Comparison of ENCODE assay signal across 22 cellular contexts in genomic region chr22:30337461-30337778, GRCh38. TPM values are rescaled to one million over a fixed set of nuclear protein-coding genes. Genes with fewer than 3 reads are reported as not detected.
DNase-seq lines count a peak whose midpoint lies in the region; ATAC-seq and TF ChIP-seq lines count a peak whose summit lies in the region.
"Had no signal": no experiment of that assay in that cellular context is flagged by ENCODE, and none has a peak within 500 bp of the region (broad histone marks: within the 10 kb centered on the region; RNA-seq: fewer than 3 reads in every experiment).

No MANE protein-coding gene starts in this region.

- H3K27me3 ChIP-seq in left ventricle myocardium inferior (ENCODE audit: low read depth) (no peaks in the 10 kb centered on the region), gastrocnemius medialis (no peaks in the 10 kb centered on the region)
- H3K27me3 ChIP-seq: SJCRH30 had no signal

- no peaks in the 10 kb centered on the region for H3K36me3 Mint-ChIP-seq in natural killer cell

- no peak for DNase-seq in Right ventricle myocardium superior
- DNase-seq in left ventricle myocardium superior: no peak
- no peak for DNase-seq in left ventricle myocardium inferior
- DNase-seq in gastrocnemius medialis: no peak
- DNase-seq in NCI-H226: no peak
- no peak for DNase-seq in natural killer cell
- DNase-seq: EL; GF-D8; GOT3; HCEC 1CT; KG1; NCI-H1092; NCI-H1436; NCI-H187 treated with DMSO at 0.1 percent for 48 hours; NCI-H2227 treated with DMSO at 0.1 percent for 48 hours; NCI-H524; NCI-H774; NK-92 treated with Interleukin-12 subunit alpha and Interleukin-12 subunit beta, amount 100 ng/mL, for 24 hours; SJCRH30 had no signal

- ATAC-seq in Right ventricle myocardium superior (ENCODE audit: poor library complexity): peak; percentile 9
- no peak for ATAC-seq in left ventricle myocardium superior
- peak; percentile 46 to 47 for ATAC-seq in gastrocnemius medialis
- ATAC-seq in natural killer cell: no peak
- ATAC-seq: A549, Panc1 had no signal

- H3K27ac ChIP-seq in left ventricle myocardium inferior (replicated peaks): peak overlapping the region; percentile 69
- H3K27ac ChIP-seq in gastrocnemius medialis: peak overlapping the region in 2 of 4 donors; percentile 55 to 74
- H3K27ac ChIP-seq: A549, SJCRH30 had no signal

- in situ Hi-C loops in gastrocnemius medialis (cut with MboI; ENCODE audit: low sequenced_read_pairs in 4 of 4): no loop called here

- peaks cover 100% of the 10 kb centered on the region for H3K36me3 ChIP-seq in left ventricle myocardium inferior
- peaks cover 6 to 100% of the 10 kb centered on the region in 2 donors for H3K36me3 ChIP-seq in gastrocnemius medialis

- H3K27me3 Mint-ChIP-seq in natural killer cell (ENCODE audit: low read depth in 2 of 2): no peaks in the 10 kb centered on the region
- H3K27me3 Mint-ChIP-seq: B cell had no signal

- H3K4me3 ChIP-seq in left ventricle myocardium inferior (no peak overlapping the region), gastrocnemius medialis (no peak overlapping the region)
- H3K4me3 ChIP-seq: A549, SJCRH30 had no signal

- H3K27ac Mint-ChIP-seq in natural killer cell: no peak overlapping the region

- TF ChIP-seq POLR2A in gastrocnemius medialis (IDR thresholded peaks at IDR 0.05): no peak

- intact Hi-C loops in Right ventricle myocardium superior (cut with DNase I) (no loop called here), left ventricle myocardium superior (cut with micrococcal nuclease) (no loop called here), left ventricle myocardium inferior (cut with micrococcal nuclease) (no loop called here), gastrocnemius medialis (cut with DNase I; ENCODE audit: low total_unique reads) (no loop called here), natural killer cell (cut with micrococcal nuclease) (no loop called here)

- H3K9me3 ChIP-seq in left ventricle myocardium inferior (replicated peaks): no peaks in the 10 kb centered on the region
- H3K9me3 ChIP-seq in gastrocnemius medialis: no peaks in the 10 kb centered on the region
- H3K9me3 ChIP-seq: A549, SJCRH30 had no signal

- no peaks in the 10 kb centered on the region for H3K9me3 Mint-ChIP-seq in natural killer cell

- H3K4me3 Mint-ChIP-seq in natural killer cell: no peak overlapping the region
- H3K4me3 Mint-ChIP-seq: B cell had no signal

- H3K4me1 Mint-ChIP-seq in natural killer cell: no peaks in the 10 kb centered on the region
- H3K4me1 Mint-ChIP-seq: B cell had no signal

- H3K4me1 ChIP-seq in left ventricle myocardium inferior: peaks cover 73% of the 10 kb centered on the region
- H3K4me1 ChIP-seq in gastrocnemius medialis: peaks cover 28 to 38% of the 10 kb centered on the region in 2 donors
- H3K4me1 ChIP-seq: A549, SJCRH30 had no signal

- no peak for TF ChIP-seq CTCF in left ventricle myocardium inferior (IDR thresholded peaks at IDR 0.05; ENCODE audit: borderline replicate concordance)
- TF ChIP-seq CTCF in gastrocnemius medialis (IDR thresholded peaks at IDR 0.05 in 4 of 5, conservative IDR thresholded peaks at IDR 0.05 in 1 of 5): no peak
- TF ChIP-seq CTCF in natural killer cell (IDR thresholded peaks at IDR 0.05): no peak

RNA-seq across cellular contexts. Expression of gene TBC1D10A, which starts 10.7 kb away (rescaled TPM):
- 6.5 TPM for total RNA-seq in Right ventricle myocardium superior
- 6.2 TPM for total RNA-seq in left ventricle myocardium superior
- total RNA-seq in left ventricle myocardium inferior: 5.8 TPM
- total RNA-seq in gastrocnemius medialis: 1 to 10 TPM; 4.1 to 9.6 (median 6.2) TPM
- total RNA-seq in natural killer cell: 10 to 100 TPM; 38.9 to 48.0 (median 47.9) TPM

RNA-seq across cellular contexts. Expression of gene SF3A1, which starts 19.3 kb away (rescaled TPM):
- total RNA-seq in Right ventricle myocardium superior: 87.7 TPM
- 104 TPM for total RNA-seq in left ventricle myocardium superior
- 89.2 TPM for total RNA-seq in left ventricle myocardium inferior
- 100 to 1,000 TPM in 2 of 4 donors, 10 to 100 TPM in 2; 36.0 to 145 (median 94.5) TPM for total RNA-seq in gastrocnemius medialis
- total RNA-seq in natural killer cell: 100 to 1,000 TPM; 309 to 340 (median 319) TPM

RNA-seq across cellular contexts. Expression of gene CCDC157, which starts 19.4 kb away (rescaled TPM):
- total RNA-seq in Right ventricle myocardium superior (0.51 TPM), left ventricle myocardium superior (0.37 TPM), left ventricle myocardium inferior (0.58 TPM), gastrocnemius medialis (1 to 10 TPM in 2 of 4 donors, under 1 TPM in 2; 0.41 to 1.4 (median 1.1) TPM), natural killer cell (1 to 10 TPM; 7.7 to 9.7 (median 8.4) TPM)

RNA-seq across cellular contexts. Expression of gene CASTOR1, which starts 48.1 kb away (rescaled TPM):
- total RNA-seq in Right ventricle myocardium superior (5.3 TPM), left ventricle myocardium superior (7.6 TPM), left ventricle myocardium inferior (6.5 TPM), gastrocnemius medialis (1 to 10 TPM; 3.5 to 6.5 (median 5.6) TPM), natural killer cell (10 to 100 TPM in 1 of 3 donors, 1 to 10 TPM in 2; 7.0 to 11.9 (median 8.8) TPM)

RNA-seq across cellular contexts. Expression of gene RNF215, which starts 49.8 kb away (rescaled TPM):
- total RNA-seq in Right ventricle myocardium superior: 4.3 TPM
- total RNA-seq in left ventricle myocardium superior: 5.4 TPM
- total RNA-seq in left ventricle myocardium inferior: 4.9 TPM
- total RNA-seq in gastrocnemius medialis: 10 to 100 TPM in 1 of 4 donors, 1 to 10 TPM in 3; 4.7 to 11.2 (median 8.1) TPM
- 1 to 10 TPM; 7.5 to 9.8 (median 9.5) TPM for total RNA-seq in natural killer cell

Comparison
In these comparisons a context has a peak if more than half of its experiments do, and no peak if none do; other contexts are left out.
1. ATAC-seq: peak in Right ventricle myocardium superior (single experiment) and gastrocnemius medialis (2 of 2); none in left ventricle myocardium superior (single experiment) and natural killer cell (0 of 3).